In the genomic region with DNA sequence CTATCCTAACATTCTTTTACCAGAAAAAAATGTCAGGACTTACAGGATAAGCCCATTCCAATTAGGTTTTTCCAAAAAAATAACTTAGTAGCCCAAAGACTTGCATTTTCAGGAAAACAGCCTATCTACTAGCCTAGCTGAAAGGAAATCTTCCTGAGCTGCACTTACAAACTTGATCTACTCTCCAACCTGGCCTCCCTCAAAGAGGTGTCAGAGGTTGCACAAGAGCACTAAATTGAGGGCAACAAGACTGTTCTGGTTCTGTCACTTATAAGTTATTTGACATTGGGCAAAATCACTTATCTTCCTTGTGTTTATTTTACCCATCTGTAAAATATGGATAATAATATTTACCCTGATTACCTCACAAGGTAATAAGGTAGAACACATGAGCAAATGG, we compare ENCODE assay signal across 24 cellular contexts. TPM values are rescaled to one million over a fixed set of nuclear protein-coding genes. Genes with fewer than 3 reads are reported as not detected.
DNase-seq lines count a peak whose midpoint lies in the region; ATAC-seq and TF ChIP-seq lines count a peak whose summit lies in the region.
"Had no signal": no experiment of that assay in that cellular context is flagged by ENCODE, and none has a peak within 500 bp of the region (broad histone marks: within the 10 kb centered on the region; RNA-seq: fewer than 3 reads in every experiment).

No MANE protein-coding gene starts in this region.

- peak; percentile 51 for DNase-seq in NCI-H1092 treated with DMSO at 0.1 percent for 48 hours (lab: John Stamatoyannopoulos, UW)
- no peak for DNase-seq in NCI-H1092 (lab: John Stamatoyannopoulos, UW)
- peak; percentile 16 for DNase-seq in NCI-H69 (lab: John Stamatoyannopoulos, UW)
- DNase-seq in erythroblast (lab: John Stamatoyannopoulos, UW), result peak; percentile 32 to 56
- DNase-seq in psoas muscle, result no peak
- no peak for DNase-seq in chondrocyte (ENCODE audit: low spot score)
- DNase-seq in cortex of kidney (lab: John Stamatoyannopoulos, UW), result no peak
- DNase-seq: ACHN; AML-193; BE2C; CD4-positive, alpha-beta T cell; CD8-positive, alpha-beta memory T cell; DMS 273 treated with DMSO at 0.1 percent for 48 hours; DMS79; EL; GDM1; GOT3; HFFc6 had no signal

- no peak overlapping the region for H3K27ac Mint-ChIP-seq in chondrocyte (ENCODE audit: unreplicated experiment)
- H3K27ac Mint-ChIP-seq: CD14-positive monocyte; CD4-positive, alpha-beta T cell; CD8-positive, alpha-beta memory T cell; HFFc6 had no signal

- no peaks in the 10 kb centered on the region for H3K27me3 Mint-ChIP-seq in chondrocyte (ENCODE audit: low read depth)
- H3K27me3 Mint-ChIP-seq: CD4-positive, alpha-beta T cell; CD8-positive, alpha-beta memory T cell had no signal

- intact Hi-C loops in psoas muscle (cut with DNase I), result no loop called here

- peaks cover 22% of the 10 kb centered on the region for H3K4me1 ChIP-seq in psoas muscle
- H3K4me1 ChIP-seq: BE2C; BLaER1 treated with 17β-estradiol and CSF1 and Interleukin-3, amounts not matched to agents 10 nM and 100 nM had no signal

- peaks cover 22% of the 10 kb centered on the region for H3K4me1 Mint-ChIP-seq in chondrocyte (ENCODE audit: low read depth)
- H3K4me1 Mint-ChIP-seq: CD14-positive monocyte; CD8-positive, alpha-beta memory T cell had no signal

- H3K27me3 ChIP-seq in psoas muscle (ENCODE audit: insufficient read depth in 3 of 3, low read length in 2 of 3), result no peaks in the 10 kb centered on the region
- H3K27me3 ChIP-seq: BE2C; BLaER1 treated with 17β-estradiol and CSF1 and Interleukin-3, amounts not matched to agents 10 nM and 100 nM had no signal

- H3K9me3 Mint-ChIP-seq in chondrocyte (ENCODE audit: low read depth), result no peaks in the 10 kb centered on the region

- peak overlapping the region; percentile 47 for H3K27ac ChIP-seq in psoas muscle
- H3K27ac ChIP-seq: 22Rv1; BLaER1 treated with 17β-estradiol and CSF1 and Interleukin-3, amounts not matched to agents 10 nM and 100 nM had no signal

- peaks cover 4% of the 10 kb centered on the region for H3K36me3 Mint-ChIP-seq in chondrocyte (ENCODE audit: low read depth)
- H3K36me3 Mint-ChIP-seq: CD14-positive monocyte; CD8-positive, alpha-beta memory T cell had no signal

- H3K9me3 ChIP-seq in psoas muscle, result no peaks in the 10 kb centered on the region
- H3K9me3 ChIP-seq: BE2C; BLaER1 treated with 17β-estradiol and CSF1 and Interleukin-3, amounts not matched to agents 10 nM and 100 nM; HAP-1 had no signal

- no peak overlapping the region for H3K4me3 ChIP-seq in psoas muscle
- H3K4me3 ChIP-seq: BLaER1 treated with 17β-estradiol and CSF1 and Interleukin-3, amounts not matched to agents 10 nM and 100 nM; GM12878; HAP-1 had no signal

- H3K36me3 ChIP-seq in psoas muscle (ENCODE audit: insufficient read depth in 1 of 2, low read depth in 1 of 2), result no peaks in the 10 kb centered on the region
- H3K36me3 ChIP-seq: BE2C; BLaER1 treated with 17β-estradiol and CSF1 and Interleukin-3, amounts not matched to agents 10 nM and 100 nM; HAP-1 had no signal

- TF ChIP-seq CTCF in psoas muscle (IDR thresholded peaks at IDR 0.05) (no peak), chondrocyte (IDR thresholded peaks at IDR 0.05) (no peak)

- peak in 1 of 4 donors; percentile 49 for ATAC-seq in psoas muscle
- no peak for ATAC-seq in GM19463 (IDR thresholded peaks at IDR 0.05; ENCODE audit: unreplicated experiment)
- ATAC-seq: GM12878 had no signal

- no peak overlapping the region for H3K4me3 Mint-ChIP-seq in chondrocyte (ENCODE audit: unreplicated experiment)
- H3K4me3 Mint-ChIP-seq: CD14-positive monocyte; CD4-positive, alpha-beta T cell; CD8-positive, alpha-beta memory T cell; HFFc6 had no signal

- TF ChIP-seq POLR2A in erythroblast (IDR thresholded peaks at IDR 0.05; ENCODE audit: low read length), result no peak

RNA-seq across cellular contexts. Expression of gene SOX6, which starts 7.9 kb away (rescaled TPM):
- total RNA-seq in psoas muscle, result 10 to 100 TPM; 14.6 to 47.6 (median 33.1) TPM
- polyA plus RNA-seq in psoas muscle, result 1 to 10 TPM in 2 of 3 donors, under 1 TPM in 1; 0.61 to 5.7 (median 4.9) TPM
- total RNA-seq in chondrocyte, result 27.2 to 46.1 TPM (median 29.9 TPM) in 3 replicates
- total RNA-seq: CD8-positive, alpha-beta memory T cell had no signal
- polyA plus RNA-seq: CD14-positive monocyte; CD8-positive, alpha-beta memory T cell had no signal

Comparison
In these comparisons a context has a peak if more than half of its experiments do, and no peak if none do; other contexts are left out.
1. DNase-seq: peak in NCI-H1092 treated with DMSO at 0.1 percent for 48 hours (single experiment), NCI-H69 (single experiment) and erythroblast (2 of 2); none in NCI-H1092 (single experiment), psoas muscle (0 of 2), chondrocyte (single experiment) and cortex of kidney (single experiment).